Comparison of ENCODE assay signal across 14 cellular contexts in the genomic region with DNA sequence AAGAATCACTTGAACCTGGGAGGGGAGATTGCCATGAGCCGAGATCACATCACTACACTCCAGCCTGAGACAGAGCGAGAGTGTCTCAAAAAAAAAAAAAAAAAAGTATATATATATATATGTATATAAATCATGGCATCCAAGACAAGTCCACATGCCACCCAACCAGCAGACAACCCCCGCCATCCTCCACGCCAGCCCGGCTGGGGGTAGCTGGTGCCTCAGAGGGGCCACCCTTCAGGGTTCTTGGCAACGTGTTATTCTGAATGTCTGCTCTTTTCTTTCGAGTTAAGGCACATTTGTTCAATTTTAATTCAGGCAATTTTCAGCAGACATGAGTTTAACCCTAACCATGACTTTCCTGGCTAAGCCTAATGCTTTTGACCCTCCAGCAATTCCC. TPM values are rescaled to one million over a fixed set of nuclear protein-coding genes. Genes with fewer than 3 reads are reported as not detected.
"Had no signal": no experiment of that assay in that cellular context is flagged by ENCODE, and none has a peak within 500 bp of the region (broad histone marks: within the 10 kb centered on the region; RNA-seq: fewer than 3 reads in every experiment).

No MANE protein-coding gene starts in this region.

- H3K36me3 ChIP-seq: adrenal gland, ovary, right lobe of liver had no signal

- H3K27ac ChIP-seq: ovary, right lobe of liver had no signal

- H3K27me3 ChIP-seq: adrenal gland, gastroesophageal sphincter, heart right ventricle, ovary, right lobe of liver had no signal

- DNase-seq: activated CD4-positive, alpha-beta T cell treated with anti-CD3 and anti-CD28 coated beads, Interleukin-2, amount 50 U/mL, for 4 hours; activated gamma-delta T cell; adrenal gland; heart right ventricle; immature natural killer cell; kidney glomerular epithelial cell; mesendoderm; naive thymus-derived CD4-positive, alpha-beta T cell; ovary; right lobe of liver; stimulated activated CD4-positive, alpha-beta T cell treated with anti-CD3 and anti-CD28 coated beads, Interleukin-4, amount 100 ng/mL, for 4 hours; SW 1271; T-helper 2 cell had no signal

- H3K9me3 ChIP-seq: adrenal gland, gastroesophageal sphincter, heart right ventricle, ovary, right lobe of liver had no signal

- H3K4me3 ChIP-seq: adrenal gland, gastroesophageal sphincter, heart right ventricle, ovary, right lobe of liver had no signal

RNA-seq across cellular contexts. Expression of gene TMEM240, which starts 9.7 kb away (rescaled TPM):
- polyA plus RNA-seq: immature natural killer cell had no signal
